Comparison of ENCODE assay signal across 12 cellular contexts in the genomic region with DNA sequence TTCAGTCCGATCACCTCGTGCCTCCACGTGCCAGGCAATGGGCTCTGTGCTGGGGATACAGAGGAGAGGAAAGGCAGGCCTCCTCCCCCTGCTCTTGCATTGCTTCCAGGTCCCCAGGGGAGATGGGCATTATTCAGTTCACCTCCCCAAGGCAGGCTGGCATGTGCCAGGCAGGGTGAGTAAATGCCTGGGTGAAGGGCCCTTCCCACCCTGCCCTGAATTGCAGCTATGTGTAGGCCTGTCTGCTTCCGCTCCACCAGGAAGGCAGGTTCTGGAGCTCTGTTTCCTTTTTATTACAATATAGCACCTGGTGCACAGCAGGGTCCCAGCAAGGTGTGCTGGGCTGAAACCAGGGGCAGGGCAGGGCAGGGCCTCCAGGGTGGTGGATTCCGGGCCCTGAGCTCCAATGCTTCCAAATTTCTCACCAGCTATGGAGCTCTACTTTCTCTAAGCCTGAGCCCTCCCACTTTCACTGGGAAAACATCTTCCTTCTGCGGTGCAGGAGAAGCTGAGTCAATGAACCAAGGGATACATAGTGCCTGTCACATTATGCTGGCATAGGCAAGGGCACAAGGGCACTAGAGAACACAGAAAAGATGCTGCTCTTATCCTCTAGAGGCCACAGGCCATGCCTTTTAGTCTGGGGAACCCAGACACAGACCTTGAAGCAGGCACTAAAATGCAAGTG. TPM values are rescaled to one million over a fixed set of nuclear protein-coding genes. Genes with fewer than 3 reads are reported as not detected.
DNase-seq lines count a peak whose midpoint lies in the region; ATAC-seq lines count a peak whose summit lies in the region.
"Had no signal": no experiment of that assay in that cellular context is flagged by ENCODE, and none has a peak within 500 bp of the region (broad histone marks: within the 10 kb centered on the region; RNA-seq: fewer than 3 reads in every experiment).

No MANE protein-coding gene starts in this region.

- peak overlapping the region; percentile 83 for H3K27ac ChIP-seq in rectal smooth muscle tissue (ENCODE audit: low read depth, low read length)
- H3K27ac ChIP-seq: neural progenitor cell had no signal

- no peak overlapping the region for H3K4me3 ChIP-seq in rectal smooth muscle tissue (ENCODE audit: low read length)
- H3K4me3 ChIP-seq: neural progenitor cell had no signal

- peak; percentile 64 for DNase-seq in Daoy (ENCODE audit: low read depth)
- DNase-seq in NCI-H69 (lab: John Stamatoyannopoulos, UW) = peak; percentile 92
- no peak for DNase-seq in pons (ENCODE audit: low spot score)
- DNase-seq in activated CD4-positive, alpha-beta T cell treated with anti-CD3 and anti-CD28 coated beads, Interleukin-2, amount 50 U/mL, for 4 hours = no peak
- DNase-seq: activated CD4-positive, alpha-beta T cell treated with anti-CD3 and anti-CD28 coated beads, Interleukin-2, amount 10 ng/mL, durations not matched to agents 24 days and 14 days; amygdala; KBM-7 had no signal

- ATAC-seq in esophagus mucosa (peak; percentile 55), HG03354 (IDR thresholded peaks at IDR 0.05; ENCODE audit: poor library complexity, severe bottlenecking, unreplicated experiment) (no peak), HG03025 (IDR thresholded peaks at IDR 0.05; ENCODE audit: low FRiP score, unreplicated experiment) (no peak)

- no peak overlapping the region for H3K9ac ChIP-seq in rectal smooth muscle tissue (ENCODE audit: low read length)
- H3K9ac ChIP-seq: neural progenitor cell had no signal

- peaks cover 61% of the 10 kb centered on the region for H3K4me1 ChIP-seq in rectal smooth muscle tissue (ENCODE audit: control insufficient read depth, insufficient read depth, low read length)

- H3K36me3 ChIP-seq in rectal smooth muscle tissue (ENCODE audit: control insufficient read depth, insufficient read depth, low read length) = no peaks in the 10 kb centered on the region
- H3K36me3 ChIP-seq: neural progenitor cell had no signal

- H3K27me3 ChIP-seq in rectal smooth muscle tissue (ENCODE audit: control insufficient read depth, insufficient read depth, low read length) = no peaks in the 10 kb centered on the region
- H3K27me3 ChIP-seq: neural progenitor cell had no signal

RNA-seq across cellular contexts. Expression of a gene that starts 42.0 kb away (rescaled TPM):
- 27.0 and 27.4 TPM in 2 replicates for total RNA-seq in Daoy (2014; rRNA removed; shearing (Covaris generic))
- 34.0 TPM for total RNA-seq in esophagus mucosa

Comparison
In these comparisons a context has a peak if more than half of its experiments do, and no peak if none do; other contexts are left out.
1. DNase-seq: peak in Daoy (single experiment) and NCI-H69 (single experiment); none in pons (single experiment) and activated CD4-positive, alpha-beta T cell treated with anti-CD3 and anti-CD28 coated beads, Interleukin-2, amount 50 U/mL, for 4 hours (0 of 2).